In the genomic region with DNA sequence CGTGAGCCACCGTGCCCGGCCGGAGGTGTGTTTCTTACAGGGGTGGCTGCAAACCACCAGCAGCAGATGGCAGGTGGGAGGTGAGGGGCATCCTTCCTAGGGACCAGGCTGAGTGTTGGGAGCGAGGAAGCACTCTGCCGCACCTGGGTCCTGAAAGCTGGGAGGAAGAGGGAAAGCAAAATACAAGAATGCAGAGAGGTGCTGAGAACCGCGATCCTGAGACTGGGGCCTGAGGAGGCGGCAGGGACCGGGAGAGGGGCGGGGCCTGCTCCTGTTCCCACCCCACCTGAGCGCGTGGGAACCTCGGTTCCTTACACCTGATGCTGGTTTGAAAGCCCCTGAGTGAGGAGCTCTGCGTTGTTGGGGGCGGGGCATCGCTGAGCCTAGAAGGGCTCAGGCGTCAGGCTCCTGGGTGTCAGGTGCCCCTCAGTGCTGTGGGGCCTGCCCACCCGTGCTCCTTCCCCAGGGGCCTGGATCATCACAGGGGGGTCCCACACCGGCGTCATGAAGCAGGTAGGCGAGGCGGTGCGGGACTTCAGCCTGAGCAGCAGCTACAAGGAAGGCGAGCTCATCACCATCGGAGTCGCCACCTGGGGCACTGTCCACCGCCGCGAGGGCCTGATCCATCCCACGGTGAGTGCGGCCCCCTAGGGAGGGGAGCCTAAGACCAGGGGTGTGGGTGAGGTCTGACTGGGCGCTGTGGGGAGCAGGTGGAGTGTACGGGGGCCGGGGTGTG, we compare ENCODE assay signal across 12 cellular contexts. TPM values are rescaled to one million over a fixed set of nuclear protein-coding genes. Genes with fewer than 3 reads are reported as not detected.
DNase-seq lines count a peak whose midpoint lies in the region; ATAC-seq, FAIRE-seq and TF ChIP-seq lines count a peak whose summit lies in the region.
"Had no signal": no experiment of that assay in that cellular context is flagged by ENCODE, and none has a peak within 500 bp of the region (broad histone marks: within the 10 kb centered on the region; RNA-seq: fewer than 3 reads in every experiment).

No MANE protein-coding gene starts in this region.

- H2AFZ ChIP-seq in K562 (ENCODE audit: low read depth, low read length), result no peak overlapping the region

- TF ChIP-seq CTCF in K562 (IDR thresholded peaks at IDR 0.05 in 2 of 3, conservative IDR thresholded peaks at IDR 0.05 in 1 of 3; ENCODE audit: insufficient read depth in 2 of 3, low read depth in 1 of 3, low read length in 3 of 3), result peak in 1 of 3 experiments; percentile 27; a peak in 1 of 6 replicates

- no peak for TF ChIP-seq POLR2A in K562 (conservative IDR thresholded peaks at IDR 0.05)

- peaks cover 5% of the 10 kb centered on the region for H3K4me1 Mint-ChIP-seq in stimulated activated naive CD8-positive, alpha-beta T cell treated with anti-CD3 and anti-CD28 coated beads, Interleukin-15, amount 100 ng/mL, for 72 hours
- H3K4me1 Mint-ChIP-seq in memory B cell, result peaks cover 2% of the 10 kb centered on the region
- H3K4me1 Mint-ChIP-seq in activated CD4-positive, alpha-beta T cell treated with anti-CD3 and anti-CD28 coated beads, Interleukin-2, amount 10 ng/mL, durations not matched to agents 24 days and 14 days, result peaks cover 11% of the 10 kb centered on the region
- H3K4me1 Mint-ChIP-seq in activated T-helper 17 cell treated with anti-CD3 and anti-CD28 coated beads, Interleukin-2, amount 50 U/mL, for 72 hours, result peaks cover 4% of the 10 kb centered on the region

- no peak for TF ChIP-seq EP300 in K562 (IDR thresholded peaks at IDR 0.05; ENCODE audit: low read length)

- FAIRE-seq in K562 (lab: Jason Lieb, UNC), result no peak

- H3K27me3 Mint-ChIP-seq in stimulated activated naive CD8-positive, alpha-beta T cell treated with anti-CD3 and anti-CD28 coated beads, Interleukin-15, amount 100 ng/mL, for 72 hours, result no peaks in the 10 kb centered on the region
- H3K27me3 Mint-ChIP-seq in memory B cell, result peaks cover 4% of the 10 kb centered on the region
- no peaks in the 10 kb centered on the region for H3K27me3 Mint-ChIP-seq in activated CD4-positive, alpha-beta T cell treated with anti-CD3 and anti-CD28 coated beads, Interleukin-2, amount 10 ng/mL, durations not matched to agents 24 days and 14 days
- no peaks in the 10 kb centered on the region for H3K27me3 Mint-ChIP-seq in activated T-helper 17 cell treated with anti-CD3 and anti-CD28 coated beads, Interleukin-2, amount 50 U/mL, for 72 hours
- H3K27me3 Mint-ChIP-seq: CD4-positive, alpha-beta T cell; naive thymus-derived CD8-positive, alpha-beta T cell had no signal

- peaks cover 0 to 36% of the 10 kb centered on the region in 2 experiments; a peak in 4 of 5 replicates for H3K4me1 ChIP-seq in K562 (replicated peaks in 1 of 2; ENCODE audit: control insufficient read depth in 2 of 2, insufficient read depth in 2 of 2, low read length in 2 of 2)

- H3K27me3 ChIP-seq in K562 (ENCODE audit: control insufficient read depth in 2 of 2, insufficient read depth in 2 of 2, low read length in 2 of 2), result peaks cover 50 to 83% of the 10 kb centered on the region in 2 experiments

- H3K79me2 ChIP-seq in K562 (ENCODE audit: control insufficient read depth, insufficient read depth, low read length), result no peaks in the 10 kb centered on the region

- H3K27ac ChIP-seq in K562 (ENCODE audit: extremely low read depth, low read depth, low read length), result no peak overlapping the region

- H3K9ac ChIP-seq in K562 (ENCODE audit: insufficient read depth in 1 of 2, low read depth in 2 of 2, low read length in 2 of 2), result no peak overlapping the region

- POLR2A ChIA-PET in K562 (lab: Yijun Ruan, JAX), result interaction anchor here (0.6 kb wide), 2 partner anchors 9 to 341 kb away, joined by 3 read pairs; no protein-coding TSS in a partner anchor

- no peak for TF ChIP-seq RAD21 in K562 (CRISPR knock-in tag; conservative IDR thresholded peaks at IDR 0.05 in 1 of 2, IDR thresholded peaks at IDR 0.05 in 1 of 2)

- no peak overlapping the region for H3K4me3 ChIP-seq in K562

- no peaks in the 10 kb centered on the region for H3K9me3 ChIP-seq in K562 (replicated peaks; ENCODE audit: control insufficient read depth, insufficient read depth, low read depth, low read length)

- intact Hi-C loops in K562 (cut with micrococcal nuclease), result no loop called here
- intact Hi-C loops in activated CD4-positive, alpha-beta T cell treated with anti-CD3 and anti-CD28 coated beads, Interleukin-2, amount 10 ng/mL, durations not matched to agents 24 days and 14 days (cut with micrococcal nuclease), result no loop called here

- no peaks in the 10 kb centered on the region for H3K9me1 ChIP-seq in K562 (ENCODE audit: control insufficient read depth, insufficient read depth, low read length)

- no peak overlapping the region for H3K4me3 Mint-ChIP-seq in stimulated activated naive CD8-positive, alpha-beta T cell treated with anti-CD3 and anti-CD28 coated beads, Interleukin-15, amount 100 ng/mL, for 72 hours
- peak overlapping the region; percentile 50 for H3K4me3 Mint-ChIP-seq in memory B cell
- H3K4me3 Mint-ChIP-seq in activated CD4-positive, alpha-beta T cell treated with anti-CD3 and anti-CD28 coated beads, Interleukin-2, amount 10 ng/mL, durations not matched to agents 24 days and 14 days, result no peak overlapping the region
- no peak overlapping the region for H3K4me3 Mint-ChIP-seq in activated T-helper 17 cell treated with anti-CD3 and anti-CD28 coated beads, Interleukin-2, amount 50 U/mL, for 72 hours
- H3K4me3 Mint-ChIP-seq: activated T-cell treated with anti-CD3 and anti-CD28 coated beads, Interleukin-2, amount 50 U/mL, for 4 hours; CD4-positive, alpha-beta T cell; naive thymus-derived CD8-positive, alpha-beta T cell had no signal

- no peak for DNase-seq in stimulated activated naive CD8-positive, alpha-beta T cell treated with anti-CD3 and anti-CD28 coated beads, Interleukin-15, amount 100 ng/mL, for 72 hours
- no peak for DNase-seq in stimulated activated naive CD8-positive, alpha-beta T cell treated with anti-CD3 and anti-CD28 coated beads, Interleukin-15, Interleukin-2, amounts not matched to agents 100 U/mL and 50 U/mL, for 24 hours
- DNase-seq in K562 (ENCODE audit: extremely low read depth in 1 of 4, low spot score in 3 of 4) (peak in 2 of 4 experiments; percentile 39 to 41), memory B cell (ENCODE audit: low spot score in 2 of 2) (no peak), T-helper 1 cell (no peak)
- no peak for DNase-seq in stimulated activated naive CD4-positive, alpha-beta T cell (lab: John Stamatoyannopoulos, UW)
- DNase-seq in activated CD4-positive, alpha-beta T cell treated with anti-CD3 and anti-CD28 coated beads, Interleukin-2, amount 10 ng/mL, durations not matched to agents 24 days and 14 days, result no peak
- DNase-seq: activated T-cell treated with anti-CD3 and anti-CD28 coated beads, Interleukin-2, amount 50 U/mL, for 4 hours; NCI-H187 had no signal

- H3K36me3 ChIP-seq in K562 (ENCODE audit: control insufficient read depth, insufficient read depth, low read length), result no peaks in the 10 kb centered on the region

- in situ Hi-C loops in K562 (cut with MboI), result no loop called here

- WGBS in K562 (ENCODE audit: insufficient coverage, low coverage, missing lambda C conversion rate), result 11% methylated on average over 35 of the region's 35 CpGs

- ATAC-seq in stimulated activated naive CD8-positive, alpha-beta T cell treated with anti-CD3 and anti-CD28 coated beads, Interleukin-15, amount 100 ng/mL, for 72 hours, result peak; percentile 63
- no peak for ATAC-seq in stimulated activated naive CD8-positive, alpha-beta T cell treated with anti-CD3 and anti-CD28 coated beads, Interleukin-15, Interleukin-2, amounts not matched to agents 100 U/mL and 50 U/mL, for 24 hours
- ATAC-seq in K562, result peak; percentile 61
- ATAC-seq in memory B cell (ENCODE audit: low read depth), result no peak
- ATAC-seq in activated T-helper 17 cell treated with anti-CD3 and anti-CD28 coated beads, Interleukin-2, amount 50 U/mL, for 72 hours (replicated peaks), result no peak
- ATAC-seq: activated T-cell treated with anti-CD3 and anti-CD28 coated beads, Interleukin-2, amount 50 U/mL, for 4 hours; naive thymus-derived CD8-positive, alpha-beta T cell had no signal

- H3K36me3 Mint-ChIP-seq in memory B cell, result peaks cover 9% of the 10 kb centered on the region
- peaks cover 29% of the 10 kb centered on the region for H3K36me3 Mint-ChIP-seq in activated CD4-positive, alpha-beta T cell treated with anti-CD3 and anti-CD28 coated beads, Interleukin-2, amount 10 ng/mL, durations not matched to agents 24 days and 14 days (ENCODE audit: low read depth)
- peaks cover 33% of the 10 kb centered on the region for H3K36me3 Mint-ChIP-seq in activated T-helper 17 cell treated with anti-CD3 and anti-CD28 coated beads, Interleukin-2, amount 50 U/mL, for 72 hours (ENCODE audit: low read depth)
- H3K36me3 Mint-ChIP-seq: naive thymus-derived CD8-positive, alpha-beta T cell had no signal

- H3K27ac Mint-ChIP-seq in stimulated activated naive CD8-positive, alpha-beta T cell treated with anti-CD3 and anti-CD28 coated beads, Interleukin-15, amount 100 ng/mL, for 72 hours, result no peak overlapping the region
- no peak overlapping the region for H3K27ac Mint-ChIP-seq in memory B cell
- no peak overlapping the region for H3K27ac Mint-ChIP-seq in activated CD4-positive, alpha-beta T cell treated with anti-CD3 and anti-CD28 coated beads, Interleukin-2, amount 10 ng/mL, durations not matched to agents 24 days and 14 days
- H3K27ac Mint-ChIP-seq in activated T-helper 17 cell treated with anti-CD3 and anti-CD28 coated beads, Interleukin-2, amount 50 U/mL, for 72 hours, result no peak overlapping the region
- H3K27ac Mint-ChIP-seq: CD4-positive, alpha-beta T cell had no signal

- H3K4me2 ChIP-seq in K562 (ENCODE audit: insufficient read depth, low read length), result no peak overlapping the region

- BruUV-seq in K562 (replicated peaks; lab: Mats Ljungman, UMichigan), result no TSS peak

- no peaks in the 10 kb centered on the region; the same call in 1 of the 2 replicates for H4K20me1 ChIP-seq in K562 (replicated peaks; ENCODE audit: control insufficient read depth, insufficient read depth, low read length)

- H3K9me3 Mint-ChIP-seq in stimulated activated naive CD8-positive, alpha-beta T cell treated with anti-CD3 and anti-CD28 coated beads, Interleukin-15, amount 100 ng/mL, for 72 hours, result peaks cover 0 to 11% of the 10 kb centered on the region in 2 donors
- H3K9me3 Mint-ChIP-seq in memory B cell, result peaks cover 2% of the 10 kb centered on the region
- H3K9me3 Mint-ChIP-seq in activated CD4-positive, alpha-beta T cell treated with anti-CD3 and anti-CD28 coated beads, Interleukin-2, amount 10 ng/mL, durations not matched to agents 24 days and 14 days, result peaks cover 3% of the 10 kb centered on the region
- no peaks in the 10 kb centered on the region for H3K9me3 Mint-ChIP-seq in activated T-helper 17 cell treated with anti-CD3 and anti-CD28 coated beads, Interleukin-2, amount 50 U/mL, for 72 hours
- H3K9me3 Mint-ChIP-seq: activated T-cell treated with anti-CD3 and anti-CD28 coated beads, Interleukin-2, amount 50 U/mL, for 4 hours; CD4-positive, alpha-beta T cell; naive thymus-derived CD8-positive, alpha-beta T cell had no signal

- CTCF ChIA-PET in K562 (lab: Yijun Ruan, JAX; ENCODE audit: low intra/inter-chr PET ratio), result no interaction called here

RNA-seq across cellular contexts. Expression of gene TRPM2, which starts 15.5 kb away (rescaled TPM):
- total RNA-seq in K562 (2011; cell fraction: chromatin; rRNA removed; ENCODE audit: low replicate concordance), result 0.09 and 0.42 TPM in 2 replicates
- 0.13 and 0.17 TPM in 2 replicates for total RNA-seq in K562 (2011; cell fraction: nucleolus; rRNA removed)
- total RNA-seq in K562 (2011; cell fraction: nucleoplasm; rRNA removed), result 0.29 and 0.38 TPM in 2 replicates
- total RNA-seq in K562 (2014; rRNA removed) (1.5 and 2.1 TPM in 2 replicates), K562 (2014; rRNA removed; fragmentation: Illumina TruSeq; extraction: Trizol) (0.29 and 0.33 TPM in 2 replicates), K562 (2015; rRNA removed; fragmentation: Illumina TruSeq; extraction: Trizol) (2.0 and 2.2 TPM in 2 replicates), K562 (2021) (1.9 and 2.1 TPM in 2 replicates)
- polyA plus RNA-seq in K562 (2011; rRNA removed) (0.34 and 0.36 TPM in 2 replicates), K562 (2014; fragmentation: Illumina TruSeq; extraction: Trizol) (0.98 and 1.7 TPM in 2 replicates), K562 (2014; fragmentation: Nextera tagmentation; extraction: Ambion mirVana) (not detected), K562 (2014; rRNA removed) (0.82 and 2.0 TPM in 2 replicates)
- polyA plus RNA-seq in K562 (2011; cell fraction: cytosol; rRNA removed), result 0.40 and 1.3 TPM in 2 replicates
- 0.45 and 0.75 TPM in 2 replicates for polyA plus RNA-seq in K562 (2011; cell fraction: nucleus; rRNA removed)
- polyA plus RNA-seq in K562 (2012), result 2.1 and 3.8 TPM in 2 replicates
- polyA minus RNA-seq in K562 (2011; rRNA and poly(A)+ RNA removed), result 0.11 and 0.36 TPM in 2 replicates
- polyA minus RNA-seq in K562 (2011; cell fraction: cytosol; rRNA and poly(A)+ RNA removed), result 0.64 and 1.7 TPM in 2 replicates
- 0.33 and 0.54 TPM in 2 replicates for polyA minus RNA-seq in K562 (2011; cell fraction: nucleus; rRNA and poly(A)+ RNA removed)
- 9.1 and 9.8 TPM in 2 replicates for total RNA-seq in activated CD4-positive, alpha-beta T cell treated with anti-CD3 and anti-CD28 coated beads, Interleukin-2, amount 10 ng/mL, durations not matched to agents 24 days and 14 days
- 10 to 100 TPM; 10.7 to 25.6 TPM for total RNA-seq in activated T-helper 17 cell treated with anti-CD3 and anti-CD28 coated beads, Interleukin-2, amount 50 U/mL, for 72 hours

RNA-seq across cellular contexts. Expression of gene CFAP410, which starts 29.7 kb away (rescaled TPM):
- total RNA-seq in K562 (2011; cell fraction: chromatin; rRNA removed; ENCODE audit: low replicate concordance), result 10.0 and 50.7 TPM in 2 replicates
- 29.3 and 41.0 TPM in 2 replicates for total RNA-seq in K562 (2011; cell fraction: nucleolus; rRNA removed)
- 13.9 and 21.2 TPM in 2 replicates for total RNA-seq in K562 (2011; cell fraction: nucleoplasm; rRNA removed)
- total RNA-seq in K562 (2014; rRNA removed) (12.6 and 17.3 TPM in 2 replicates), K562 (2014; rRNA removed; fragmentation: Illumina TruSeq; extraction: Trizol) (0.35 and 0.55 TPM in 2 replicates), K562 (2015; rRNA removed; fragmentation: Illumina TruSeq; extraction: Trizol) (2.6 and 2.7 TPM in 2 replicates), K562 (2021) (7.6 and 8.3 TPM in 2 replicates)
- polyA plus RNA-seq in K562 (2011; rRNA removed) (2.3 and 5.5 TPM in 2 replicates), K562 (2014; fragmentation: Illumina TruSeq; extraction: Trizol) (0.52 and 2.1 TPM in 2 replicates), K562 (2014; fragmentation: Nextera tagmentation; extraction: Ambion mirVana) (under 1 TPM; 0.07 to 0.18 TPM), K562 (2014; rRNA removed) (6.5 and 8.1 TPM in 2 replicates)
- 5.7 and 16.5 TPM in 2 replicates for polyA plus RNA-seq in K562 (2011; cell fraction: cytosol; rRNA removed)
- polyA plus RNA-seq in K562 (2011; cell fraction: nucleus; rRNA removed), result 37.7 and 66.6 TPM in 2 replicates
- polyA plus RNA-seq in K562 (2012), result 6.3 and 16.5 TPM in 2 replicates
- polyA minus RNA-seq in K562 (2011; rRNA and poly(A)+ RNA removed), result 0.57 and 0.91 TPM in 2 replicates
- 2.2 and 2.5 TPM in 2 replicates for polyA minus RNA-seq in K562 (2011; cell fraction: cytosol; rRNA and poly(A)+ RNA removed)
- polyA minus RNA-seq in K562 (2011; cell fraction: nucleus; rRNA and poly(A)+ RNA removed), result 9.4 and 10.2 TPM in 2 replicates
- total RNA-seq in activated CD4-positive, alpha-beta T cell treated with anti-CD3 and anti-CD28 coated beads, Interleukin-2, amount 10 ng/mL, durations not matched to agents 24 days and 14 days, result 15.1 and 18.5 TPM in 2 replicates
- total RNA-seq in activated T-helper 17 cell treated with anti-CD3 and anti-CD28 coated beads, Interleukin-2, amount 50 U/mL, for 72 hours, result 10 to 100 TPM; 13.7 to 16.4 TPM

Comparison
In these comparisons a context has a peak if more than half of its experiments do, and no peak if none do; other contexts are left out.
1. ATAC-seq: peak in stimulated activated naive CD8-positive, alpha-beta T cell treated with anti-CD3 and anti-CD28 coated beads, Interleukin-15, amount 100 ng/mL, for 72 hours (single experiment) and K562 (single experiment); none in stimulated activated naive CD8-positive, alpha-beta T cell treated with anti-CD3 and anti-CD28 coated beads, Interleukin-15, Interleukin-2, amounts not matched to agents 100 U/mL and 50 U/mL, for 24 hours (single experiment), memory B cell (single experiment) and activated T-helper 17 cell treated with anti-CD3 and anti-CD28 coated beads, Interleukin-2, amount 50 U/mL, for 72 hours (single experiment).